11 cellular contexts compared by ENCODE assay signal in genomic region chr2:119862127-119862889, GRCh38.
A peak's percentile ranks its signal among the peaks of the same experiment; 100 is the strongest.
DNase-seq lines count a peak whose midpoint lies in the region; ATAC-seq and TF ChIP-seq lines count a peak whose summit lies in the region.
"Had no signal": no experiment of that assay in that cellular context is flagged by ENCODE, and none has a peak within 500 bp of the region (broad histone marks: within the 10 kb centered on the region; RNA-seq: fewer than 3 reads in every experiment).

No MANE protein-coding gene starts in this region.

- no peaks in the 10 kb centered on the region for H3K27me3 Mint-ChIP-seq in activated naive CD8-positive, alpha-beta T cell treated with anti-CD3 and anti-CD28 coated beads, Interleukin-2, amount 50 U/mL, for 24 hours
- H3K27me3 Mint-ChIP-seq in mesothelial cell of epicardium (ENCODE audit: low read depth) = no peaks in the 10 kb centered on the region

- H3K4me3 Mint-ChIP-seq in activated naive CD8-positive, alpha-beta T cell treated with anti-CD3 and anti-CD28 coated beads, Interleukin-2, amount 50 U/mL, for 24 hours = no peak overlapping the region
- H3K4me3 Mint-ChIP-seq in mesothelial cell of epicardium = no peak overlapping the region

- ATAC-seq in GM18505 (IDR thresholded peaks at IDR 0.05; ENCODE audit: unreplicated experiment) = peak; percentile 67
- ATAC-seq in GM19468 (IDR thresholded peaks at IDR 0.05; ENCODE audit: extremely low read depth, unreplicated experiment) = peak; percentile 83
- peak; percentile 71 for ATAC-seq in HG03103 (IDR thresholded peaks at IDR 0.05; ENCODE audit: low read depth, unreplicated experiment)
- peak; percentile 57 for ATAC-seq in activated naive CD8-positive, alpha-beta T cell treated with anti-CD3 and anti-CD28 coated beads, Interleukin-2, amount 50 U/mL, for 24 hours
- ATAC-seq: psoas muscle had no signal

- DNase-seq in activated naive CD8-positive, alpha-beta T cell treated with anti-CD3 and anti-CD28 coated beads, Interleukin-2, amount 50 U/mL, for 24 hours = no peak
- DNase-seq in mesothelial cell of epicardium (ENCODE audit: low spot score in 2 of 2, unreplicated experiment in 2 of 2) (no peak), globus pallidus (ENCODE audit: low spot score) (no peak), nucleus accumbens (lab: John Stamatoyannopoulos, UW) (no peak), DMS153 treated with DMSO at 0.1 percent for 48 hours (lab: John Stamatoyannopoulos, UW; ENCODE audit: unreplicated experiment) (no peak)
- DNase-seq: activated CD4-positive, alpha-beta T cell treated with anti-CD3 and anti-CD28 coated beads for 48 hours; DND-41; psoas muscle had no signal

- peaks cover 68% of the 10 kb centered on the region for H3K4me1 Mint-ChIP-seq in activated naive CD8-positive, alpha-beta T cell treated with anti-CD3 and anti-CD28 coated beads, Interleukin-2, amount 50 U/mL, for 24 hours
- H3K4me1 Mint-ChIP-seq in mesothelial cell of epicardium = peaks cover 6% of the 10 kb centered on the region

- TF ChIP-seq POLR2A in GM18505 (IDR thresholded peaks at IDR 0.05; ENCODE audit: borderline replicate concordance, extremely low read depth, insufficient read depth, insufficient read length) = no peak

- H3K9me3 Mint-ChIP-seq in activated naive CD8-positive, alpha-beta T cell treated with anti-CD3 and anti-CD28 coated beads, Interleukin-2, amount 50 U/mL, for 24 hours = no peaks in the 10 kb centered on the region
- H3K9me3 Mint-ChIP-seq in mesothelial cell of epicardium = no peaks in the 10 kb centered on the region

- no peak for TF ChIP-seq CTCF in mesothelial cell of epicardium (IDR thresholded peaks at IDR 0.05; ENCODE audit: unreplicated experiment)

- H3K36me3 Mint-ChIP-seq in activated naive CD8-positive, alpha-beta T cell treated with anti-CD3 and anti-CD28 coated beads, Interleukin-2, amount 50 U/mL, for 24 hours (ENCODE audit: low read depth) = peaks cover 8% of the 10 kb centered on the region
- peaks cover 7% of the 10 kb centered on the region for H3K36me3 Mint-ChIP-seq in mesothelial cell of epicardium

- peak overlapping the region; percentile 52 for H3K27ac Mint-ChIP-seq in activated naive CD8-positive, alpha-beta T cell treated with anti-CD3 and anti-CD28 coated beads, Interleukin-2, amount 50 U/mL, for 24 hours
- H3K27ac Mint-ChIP-seq in mesothelial cell of epicardium = no peak overlapping the region
